21 cellular contexts compared by ENCODE assay signal in genomic region chr22:26439559-26439958, GRCh38. TPM values are rescaled to one million over a fixed set of nuclear protein-coding genes. Genes with fewer than 3 reads are reported as not detected.
DNase-seq lines count a peak whose midpoint lies in the region; ATAC-seq, FAIRE-seq and TF ChIP-seq lines count a peak whose summit lies in the region.
"Had no signal": no experiment of that assay in that cellular context is flagged by ENCODE, and none has a peak within 500 bp of the region (broad histone marks: within the 10 kb centered on the region; RNA-seq: fewer than 3 reads in every experiment).

No MANE protein-coding gene starts in this region.

- no peak overlapping the region for H3K4me2 ChIP-seq in GM12878 (ENCODE audit: control insufficient read depth, insufficient read depth)
- H3K4me2 ChIP-seq: GM23338, KMS-11 had no signal

- POLR2A ChIA-PET in HEK293 (lab: Yijun Ruan, JAX) (no interaction called here), GM12878 (lab: Charles Lee) (no interaction called here)
- POLR2A ChIA-PET in activated CD8-positive, alpha-beta T cell treated with anti-CD3 and anti-CD28 coated beads, Interleukin-2, amount 10 ng/mL, durations not matched to agents 7 days and 5 days (lab: Charles Lee) = no interaction called here

- peaks cover 6% of the 10 kb centered on the region for H3K79me2 ChIP-seq in GM12878 (ENCODE audit: control insufficient read depth, insufficient read depth, low read length)

- FAIRE-seq in GM12878 (lab: Jason Lieb, UNC) = no peak
- FAIRE-seq: GM12891 had no signal

- RAD21 ChIA-PET in GM12878 (lab: Charles Lee; ENCODE audit: unreplicated experiment) = no interaction called here

- TF ChIP-seq CTCF in HEK293 (tag by site-specific recombination; IDR thresholded peaks at IDR 0.05) (no peak), GM12878 (IDR thresholded peaks at IDR 0.05 in 2 of 3, conservative IDR thresholded peaks at IDR 0.05 in 1 of 3; ENCODE audit: control insufficient read depth in 2 of 3, extremely low read depth in 1 of 3, insufficient read depth in 1 of 3, low read depth in 3 of 3, low read length in 3 of 3) (no peak), stomach (IDR thresholded peaks at IDR 0.05) (no peak)

- H3K36me3 Mint-ChIP-seq in activated CD8-positive, alpha-beta T cell treated with anti-CD3 and anti-CD28 coated beads, Interleukin-2, amount 10 ng/mL, durations not matched to agents 7 days and 5 days (ENCODE audit: low read depth) = peaks cover 28% of the 10 kb centered on the region

- no peaks in the 10 kb centered on the region for H3K27me3 Mint-ChIP-seq in activated CD8-positive, alpha-beta T cell treated with anti-CD3 and anti-CD28 coated beads, Interleukin-2, amount 10 ng/mL, durations not matched to agents 7 days and 5 days (ENCODE audit: low read depth)
- H3K27me3 Mint-ChIP-seq: CD4-positive, CD25-positive, alpha-beta regulatory T cell; CD8-positive, alpha-beta memory T cell had no signal

- TF ChIP-seq POLR2A in GM12878 (IDR thresholded peaks at IDR 0.05; ENCODE audit: low read depth, low read length) = no peak
- TF ChIP-seq POLR2A in stomach (IDR thresholded peaks at IDR 0.05) = no peak

- DNase-seq in GM12878 (ENCODE audit: low read depth, low spot score) (no peak), stomach (no peak), NCI-H1930 (lab: John Stamatoyannopoulos, UW) (no peak), NCI-H2227 treated with DMSO at 0.1 percent for 48 hours (lab: John Stamatoyannopoulos, UW) (no peak)
- DNase-seq in activated CD8-positive, alpha-beta T cell treated with anti-CD3 and anti-CD28 coated beads, Interleukin-2, amount 10 ng/mL, durations not matched to agents 7 days and 5 days = no peak
- DNase-seq: ACHN; BE2C; C1 segment of cervical spinal cord; CD4-positive, CD25-positive, alpha-beta regulatory T cell; CD8-positive, alpha-beta memory T cell; COR-L47; DMS 273 treated with DMSO at 0.1 percent for 48 hours; DMS53; DND-41; EL; H7 had no signal

- H3K4me1 ChIP-seq in HEK293 (ENCODE audit: control insufficient read depth, insufficient read depth, low read length) (no peaks in the 10 kb centered on the region), GM12878 (ENCODE audit: control insufficient read depth, insufficient read depth, low read length) (no peaks in the 10 kb centered on the region), stomach (peaks cover 5 to 35% (median 25%) of the 10 kb centered on the region in 4 donors)
- H3K4me1 ChIP-seq: BE2C had no signal

- H3K4me3 ChIP-seq in HEK293 (ENCODE audit: low read depth, low read length) = no peak overlapping the region
- no peak overlapping the region for H3K4me3 ChIP-seq in GM12878
- H3K4me3 ChIP-seq in stomach = no peak overlapping the region
- H3K4me3 ChIP-seq: GM23338 had no signal

- TF ChIP-seq EP300 in GM12878 (IDR thresholded peaks at IDR 0.05; ENCODE audit: borderline replicate concordance in 1 of 2, control insufficient read depth in 1 of 2, low read depth in 2 of 2, low read length in 2 of 2) (no peak), stomach (IDR thresholded peaks at IDR 0.05) (no peak)

- no TSS peak for BruUV-seq in GM12878 (replicated peaks; lab: Mats Ljungman, UMichigan)

- in situ Hi-C loops in GM12878 (cut with MboI) = no loop called here

- no peak overlapping the region for H2AFZ ChIP-seq in GM12878 (ENCODE audit: control insufficient read depth, low read depth, low read length)
- H2AFZ ChIP-seq: GM23338 had no signal

- H3K36me3 ChIP-seq in HEK293 (ENCODE audit: control insufficient read depth in 2 of 2, insufficient read depth in 1 of 2, low read length in 2 of 2) = peaks cover 0 to 17% of the 10 kb centered on the region in 2 experiments; a peak in 1 of 3 replicates
- peaks cover 5 to 7% of the 10 kb centered on the region in 2 experiments; a peak in 3 of 4 replicates for H3K36me3 ChIP-seq in GM12878 (ENCODE audit: control insufficient read depth in 2 of 2, insufficient read depth in 2 of 2, low read length in 1 of 2)
- H3K36me3 ChIP-seq in stomach = peaks cover 0 to 16% (median 12%) of the 10 kb centered on the region in 4 donors
- H3K36me3 ChIP-seq: BE2C had no signal

- 72% methylated on average over 3 of the region's 3 CpGs for WGBS in GM12878 (ENCODE audit: insufficient coverage, insufficient replicate concordance, low lambda C conversion rate, missing lambda C conversion rate)
- WGBS in stomach, 5 donors = 71 to 88% (median 81%) methylated on average over 3 of the region's 3 CpGs

- ATAC-seq in GM12878 = no peak
- no peak for ATAC-seq in activated CD8-positive, alpha-beta T cell treated with anti-CD3 and anti-CD28 coated beads, Interleukin-2, amount 10 ng/mL, durations not matched to agents 7 days and 5 days
- ATAC-seq: GM23338, HCT116 had no signal

- SMC1A ChIA-PET in GM12878 (lab: Charles Lee; ENCODE audit: uncharacterized antibody, unreplicated experiment) = interaction anchor here (0.7 to 1.1 kb wide), 2 partner anchors 21 to 73 kb away, joined by 3 to 4 read pairs; no protein-coding TSS in a partner anchor

- H3K27me3 ChIP-seq in GM12878 (replicated peaks in 1 of 2; ENCODE audit: control insufficient read depth in 2 of 2, insufficient read depth in 2 of 2, low read length in 1 of 2) (no peaks in the 10 kb centered on the region), stomach (no peaks in the 10 kb centered on the region)
- H3K27me3 ChIP-seq: BE2C had no signal

- H3K4me3 Mint-ChIP-seq in activated CD8-positive, alpha-beta T cell treated with anti-CD3 and anti-CD28 coated beads, Interleukin-2, amount 10 ng/mL, durations not matched to agents 7 days and 5 days = no peak overlapping the region
- H3K4me3 Mint-ChIP-seq: CD4-positive, CD25-positive, alpha-beta regulatory T cell; CD8-positive, alpha-beta memory T cell; GM23338 had no signal

- CTCF ChIA-PET in HEK293 (lab: Yijun Ruan, JAX) = no interaction called here
- CTCF ChIA-PET in GM12878 (lab: Yijun Ruan, JAX) = no interaction called here
- CTCF ChIA-PET in activated CD8-positive, alpha-beta T cell treated with anti-CD3 and anti-CD28 coated beads, Interleukin-2, amount 10 ng/mL, durations not matched to agents 7 days and 5 days (lab: Charles Lee) = interaction anchor here (1.1 to 1.8 kb wide), 3 partner anchors 9 to 72 kb away, joined by 3 to 6 read pairs (median 3); no protein-coding TSS in a partner anchor

- no peak overlapping the region for H3K9ac ChIP-seq in GM12878 (ENCODE audit: control insufficient read depth, insufficient read depth, low read length)
- H3K9ac ChIP-seq: KMS-11 had no signal

- H3K4me1 Mint-ChIP-seq in activated CD8-positive, alpha-beta T cell treated with anti-CD3 and anti-CD28 coated beads, Interleukin-2, amount 10 ng/mL, durations not matched to agents 7 days and 5 days (ENCODE audit: low read depth) = peaks cover 25% of the 10 kb centered on the region

- peaks cover 4% of the 10 kb centered on the region; the same call in 1 of the 2 replicates for H4K20me1 ChIP-seq in GM12878 (ENCODE audit: control insufficient read depth, insufficient read depth)

- intact Hi-C loops in GM12878 (cut with micrococcal nuclease; ENCODE audit: unreplicated experiment) = no loop called here
- intact Hi-C loops in stomach (cut with DNase I; ENCODE audit: low total_unique reads) = no loop called here

- no peak for TF ChIP-seq RAD21 in GM12878 (IDR thresholded peaks at IDR 0.05; ENCODE audit: insufficient read depth, low read depth, low read length)

- H3K27ac ChIP-seq in HEK293 (ENCODE audit: extremely low read depth, low read depth, low read length) = no peak overlapping the region
- H3K27ac ChIP-seq in GM12878 (ENCODE audit: control insufficient read depth, insufficient read depth) = no peak overlapping the region
- peak overlapping the region in 3 of 5 donors; percentile 29 to 68 (median 38) for H3K27ac ChIP-seq in stomach
- H3K27ac ChIP-seq: KMS-11 had no signal

- no peaks in the 10 kb centered on the region for H3K9me3 Mint-ChIP-seq in activated CD8-positive, alpha-beta T cell treated with anti-CD3 and anti-CD28 coated beads, Interleukin-2, amount 10 ng/mL, durations not matched to agents 7 days and 5 days (ENCODE audit: insufficient read depth)
- H3K9me3 Mint-ChIP-seq: CD4-positive, CD25-positive, alpha-beta regulatory T cell; CD8-positive, alpha-beta memory T cell; GM23338 had no signal

- H3K27ac Mint-ChIP-seq in activated CD8-positive, alpha-beta T cell treated with anti-CD3 and anti-CD28 coated beads, Interleukin-2, amount 10 ng/mL, durations not matched to agents 7 days and 5 days = no peak overlapping the region
- H3K27ac Mint-ChIP-seq: CD4-positive, CD25-positive, alpha-beta regulatory T cell; GM23338 had no signal

- no peaks in the 10 kb centered on the region for H3K9me3 ChIP-seq in HEK293 (ENCODE audit: control insufficient read depth, insufficient read depth, low read depth, low read length)
- H3K9me3 ChIP-seq in GM12878 (replicated peaks; ENCODE audit: control insufficient read depth, insufficient read depth, low read length) = no peaks in the 10 kb centered on the region
- no peaks in the 10 kb centered on the region for H3K9me3 ChIP-seq in stomach
- H3K9me3 ChIP-seq: BE2C had no signal

RNA-seq across cellular contexts. Expression of gene ASPHD2, which starts 10.5 kb away (rescaled TPM):
- 8.5 and 10.4 TPM in 2 replicates for total RNA-seq in GM12878 (2013; cell fraction: nucleolus; rRNA removed)
- 10.4 and 10.8 TPM in 2 replicates for total RNA-seq in GM12878 (2014; rRNA removed)
- total RNA-seq in GM12878 (2014; rRNA removed; fragmentation: Illumina TruSeq; extraction: Trizol) = 5.0 and 5.3 TPM in 2 replicates
- 10.6 TPM in 2 replicates for total RNA-seq in GM12878 (2021)
- 2.3 TPM for polyA plus RNA-seq in GM12878 (2011; ENCODE audit: low read depth)
- polyA plus RNA-seq in GM12878 (2011; rRNA removed) = 6.2 and 7.7 TPM in 2 replicates
- 7.7 and 8.5 TPM in 2 replicates for polyA plus RNA-seq in GM12878 (2011; cell fraction: cytosol; rRNA removed)
- 6.9 and 7.5 TPM in 2 replicates for polyA plus RNA-seq in GM12878 (2011; cell fraction: nucleus; rRNA removed)
- polyA plus RNA-seq in GM12878 (2012) = 3.4 and 4.4 TPM in 2 replicates
- polyA plus RNA-seq in GM12878 (2014; fragmentation: Illumina TruSeq; extraction: Trizol) = 3.5 and 5.1 TPM in 2 replicates
- polyA plus RNA-seq in GM12878 (2014; fragmentation: Nextera tagmentation; extraction: Ambion mirVana) = 1 to 10 TPM; 1.6 to 2.3 TPM
- polyA plus RNA-seq in GM12878 (2014; rRNA removed) = 9.0 TPM in 2 replicates
- 1 to 10 TPM; 1.6 to 3.2 TPM for polyA plus RNA-seq in GM12878 (2016; fragmentation: Nextera tagmentation; extraction: Ambion mirVana)
- 10.2 and 15.7 TPM in 2 replicates for polyA minus RNA-seq in GM12878 (2011; rRNA and poly(A)+ RNA removed)
- 3.7 and 5.5 TPM in 2 replicates for polyA minus RNA-seq in GM12878 (2011; cell fraction: cytosol; rRNA and poly(A)+ RNA removed)
- polyA minus RNA-seq in GM12878 (2011; cell fraction: nucleus; rRNA and poly(A)+ RNA removed) = 4.5 and 6.3 TPM in 2 replicates
- total RNA-seq in stomach = 10 to 100 TPM in 2 of 5 donors, 1 to 10 TPM in 1, under 1 TPM in 2; 0.45 to 48.4 (median 6.1) TPM
- 1 to 10 TPM in 2 of 3 donors, under 1 TPM in 1; 0.93 to 6.0 (median 1.9) TPM for polyA plus RNA-seq in stomach
- total RNA-seq in activated CD8-positive, alpha-beta T cell treated with anti-CD3 and anti-CD28 coated beads, Interleukin-2, amount 10 ng/mL, durations not matched to agents 7 days and 5 days = 10 to 100 TPM in 1 of 2 experiments, 1 to 10 TPM in 1; 9.2 to 10.0 TPM

RNA-seq across cellular contexts. Expression of gene HPS4, which starts 44.0 kb away (rescaled TPM):
- total RNA-seq in GM12878 (2013; cell fraction: nucleolus; rRNA removed) = 182 and 200 TPM in 2 replicates
- total RNA-seq in GM12878 (2014; rRNA removed) (36.7 and 38.5 TPM in 2 replicates), GM12878 (2014; rRNA removed; fragmentation: Illumina TruSeq; extraction: Trizol) (24.2 and 25.7 TPM in 2 replicates), GM12878 (2021) (34.2 and 35.2 TPM in 2 replicates), stomach (10 to 100 TPM; 12.3 to 46.1 (median 42.7) TPM)
- polyA plus RNA-seq in GM12878 (2011; ENCODE audit: low read depth) = 19.5 TPM
- polyA plus RNA-seq in GM12878 (2011; rRNA removed) (36.5 and 52.5 TPM in 2 replicates), GM12878 (2014; fragmentation: Illumina TruSeq; extraction: Trizol) (27.3 and 31.1 TPM in 2 replicates), GM12878 (2014; fragmentation: Nextera tagmentation; extraction: Ambion mirVana) (10 to 100 TPM; 11.7 to 12.3 TPM), GM12878 (2014; rRNA removed) (32.4 and 34.4 TPM in 2 replicates), GM12878 (2016; fragmentation: Nextera tagmentation; extraction: Ambion mirVana) (10 to 100 TPM; 28.7 to 30.5 TPM), stomach (10 to 100 TPM; 10.3 to 15.1 (median 13.4) TPM)
- polyA plus RNA-seq in GM12878 (2011; cell fraction: cytosol; rRNA removed) = 35.8 and 37.7 TPM in 2 replicates
- 119 and 130 TPM in 2 replicates for polyA plus RNA-seq in GM12878 (2011; cell fraction: nucleus; rRNA removed)
- polyA plus RNA-seq in GM12878 (2012) = 26.4 and 30.0 TPM in 2 replicates
- polyA minus RNA-seq in GM12878 (2011; rRNA and poly(A)+ RNA removed) = 40.2 and 41.4 TPM in 2 replicates
- polyA minus RNA-seq in GM12878 (2011; cell fraction: cytosol; rRNA and poly(A)+ RNA removed) = 14.2 and 15.0 TPM in 2 replicates
- polyA minus RNA-seq in GM12878 (2011; cell fraction: nucleus; rRNA and poly(A)+ RNA removed) = 43.3 and 49.2 TPM in 2 replicates
- 10 to 100 TPM; 32.2 to 34.6 TPM for total RNA-seq in activated CD8-positive, alpha-beta T cell treated with anti-CD3 and anti-CD28 coated beads, Interleukin-2, amount 10 ng/mL, durations not matched to agents 7 days and 5 days

RNA-seq across cellular contexts. Expression of gene SRRD, which starts 44.1 kb away (rescaled TPM):
- 14.9 and 17.6 TPM in 2 replicates for total RNA-seq in GM12878 (2013; cell fraction: nucleolus; rRNA removed)
- 17.2 and 17.7 TPM in 2 replicates for total RNA-seq in GM12878 (2014; rRNA removed)
- 21.2 and 26.4 TPM in 2 replicates for total RNA-seq in GM12878 (2014; rRNA removed; fragmentation: Illumina TruSeq; extraction: Trizol)
- total RNA-seq in GM12878 (2021) = 27.5 and 32.9 TPM in 2 replicates
- polyA plus RNA-seq in GM12878 (2011; ENCODE audit: low read depth) = 9.4 TPM
- polyA plus RNA-seq in GM12878 (2011; rRNA removed) = 50.5 and 55.9 TPM in 2 replicates
- 20.4 and 32.3 TPM in 2 replicates for polyA plus RNA-seq in GM12878 (2011; cell fraction: cytosol; rRNA removed)
- 16.9 and 17.7 TPM in 2 replicates for polyA plus RNA-seq in GM12878 (2011; cell fraction: nucleus; rRNA removed)
- 9.4 and 18.9 TPM in 2 replicates for polyA plus RNA-seq in GM12878 (2012)
- polyA plus RNA-seq in GM12878 (2014; fragmentation: Illumina TruSeq; extraction: Trizol) = 31.5 and 41.6 TPM in 2 replicates
- polyA plus RNA-seq in GM12878 (2014; fragmentation: Nextera tagmentation; extraction: Ambion mirVana) = 10 to 100 TPM in 1 of 2 experiments, 1 to 10 TPM in 1; 4.1 to 15.4 TPM
- 22.3 and 27.4 TPM in 2 replicates for polyA plus RNA-seq in GM12878 (2014; rRNA removed)
- 10 to 100 TPM; 42.9 to 50.6 TPM for polyA plus RNA-seq in GM12878 (2016; fragmentation: Nextera tagmentation; extraction: Ambion mirVana)
- 30.7 and 36.9 TPM in 2 replicates for polyA minus RNA-seq in GM12878 (2011; rRNA and poly(A)+ RNA removed)
- polyA minus RNA-seq in GM12878 (2011; cell fraction: cytosol; rRNA and poly(A)+ RNA removed) = 7.6 and 9.1 TPM in 2 replicates
- 4.8 and 7.7 TPM in 2 replicates for polyA minus RNA-seq in GM12878 (2011; cell fraction: nucleus; rRNA and poly(A)+ RNA removed)
- total RNA-seq in stomach = 10 to 100 TPM in 3 of 5 donors, 1 to 10 TPM in 2; 4.0 to 64.2 (median 10.8) TPM
- 10 to 100 TPM in 1 of 3 donors, 1 to 10 TPM in 2; 6.8 to 16.2 (median 9.2) TPM for polyA plus RNA-seq in stomach
- 10 to 100 TPM; 21.6 to 22.6 TPM for total RNA-seq in activated CD8-positive, alpha-beta T cell treated with anti-CD3 and anti-CD28 coated beads, Interleukin-2, amount 10 ng/mL, durations not matched to agents 7 days and 5 days

Comparison
In these comparisons a context has a peak if more than half of its experiments do, and no peak if none do; other contexts are left out.
1. H3K27ac ChIP-seq: peak in stomach (3 of 5); none in HEK293 (single experiment) and GM12878 (single experiment).